ENCODE assay signal across 27 cellular contexts in genomic region chr12:43750814-43751213, GRCh38. TPM values are rescaled to one million over a fixed set of nuclear protein-coding genes. Genes with fewer than 3 reads are reported as not detected.
"Had no signal": no experiment of that assay in that cellular context is flagged by ENCODE, and none has a peak within 500 bp of the region (broad histone marks: within the 10 kb centered on the region; RNA-seq: fewer than 3 reads in every experiment).

No MANE protein-coding gene starts in this region.

- H3K27ac ChIP-seq: ascending aorta, cardiac muscle cell, VCaP had no signal

- H3K4me3 ChIP-seq: ascending aorta, cardiac muscle cell had no signal

- H3K4me1 ChIP-seq: ascending aorta had no signal

- H3K36me3 ChIP-seq: cardiac muscle cell had no signal

- FAIRE-seq: bronchial epithelial cell had no signal

- DNase-seq: activated B cell treated with CpG ODN at 0.5 μM for 24 hours; activated CD4-positive, alpha-beta memory T cell treated with anti-CD3 and anti-CD28 coated beads for 36 hours; activated CD4-positive, alpha-beta T cell treated with anti-CD3 and anti-CD28 coated beads for 4 hours; activated CD4-positive, alpha-beta T cell treated with anti-CD3 and anti-CD28 coated beads, Interleukin-2, amount 10 ng/mL, durations not matched to agents 24 days and 14 days; activated CD4-positive, alpha-beta T cell treated with anti-CD3 and anti-CD28 coated beads, Interleukin-2, amount 50 U/mL, for 1 hour; activated CD4-positive, alpha-beta T cell treated with anti-CD3 and anti-CD28 coated beads, Interleukin-2, amount 50 U/mL, for 4 hours; activated CD4-positive, CD25-positive, alpha-beta regulatory T cell treated with anti-CD3 and anti-CD28 coated beads, Interleukin-2, amount 50 U/mL, for 72 hours; activated CD8-positive, alpha-beta memory T cell treated with anti-CD3 and anti-CD28 coated beads, Interleukin-2, amount 50 U/mL, for 4 hours; activated CD8-positive, alpha-beta T cell treated with anti-CD3 and anti-CD28 coated beads for 36 hours; activated effector memory CD4-positive, alpha-beta T cell treated with Interleukin-2 at 50 U/mL for 16 hours; activated gamma-delta T cell; activated naive CD4-positive, alpha-beta T cell treated with anti-CD3 and anti-CD28 coated beads, Interleukin-2, amount 10 ng/mL, durations not matched to agents 7 days and 5 days; activated naive CD4-positive, alpha-beta T cell treated with Interleukin-2 at 50 U/mL for 16 hours; activated naive CD8-positive, alpha-beta T cell treated with anti-CD3 and anti-CD28 coated beads, Interleukin-2, amount 10 ng/mL, durations not matched to agents 7 days and 5 days; activated naive CD8-positive, alpha-beta T cell treated with anti-CD3 and anti-CD28 coated beads, Interleukin-2, amount 50 U/mL, for 24 hours; activated T-cell treated with anti-CD3 and anti-CD28 coated beads, Interleukin-2, amount 50 U/mL, for 24 hours; activated T-cell treated with anti-CD3 and anti-CD28 coated beads, Interleukin-2, amount 50 U/mL, for 48 hours; amygdala; anterior cingulate cortex; caudate nucleus; cerebellar nuclear complex; T-helper 2 cell; T-helper 9 cell had no signal

- H3K27me3 ChIP-seq: ascending aorta, cardiac muscle cell had no signal

- ATAC-seq: activated CD8-positive, alpha-beta T cell treated with anti-CD3 and anti-CD28 coated beads for 36 hours; activated naive CD8-positive, alpha-beta T cell treated with anti-CD3 and anti-CD28 coated beads, Interleukin-2, amount 50 U/mL, for 24 hours had no signal

RNA-seq across cellular contexts. Expression of gene PUS7L, which starts 7.8 kb away (rescaled TPM):
- total RNA-seq: cardiac muscle cell had no signal

RNA-seq across cellular contexts. Expression of gene IRAK4, which starts 7.9 kb away (rescaled TPM):
- total RNA-seq: cardiac muscle cell had no signal
- polyA plus RNA-seq: cardiac muscle cell had no signal
